1 cellular context compared by ENCODE assay signal in the genomic region with DNA sequence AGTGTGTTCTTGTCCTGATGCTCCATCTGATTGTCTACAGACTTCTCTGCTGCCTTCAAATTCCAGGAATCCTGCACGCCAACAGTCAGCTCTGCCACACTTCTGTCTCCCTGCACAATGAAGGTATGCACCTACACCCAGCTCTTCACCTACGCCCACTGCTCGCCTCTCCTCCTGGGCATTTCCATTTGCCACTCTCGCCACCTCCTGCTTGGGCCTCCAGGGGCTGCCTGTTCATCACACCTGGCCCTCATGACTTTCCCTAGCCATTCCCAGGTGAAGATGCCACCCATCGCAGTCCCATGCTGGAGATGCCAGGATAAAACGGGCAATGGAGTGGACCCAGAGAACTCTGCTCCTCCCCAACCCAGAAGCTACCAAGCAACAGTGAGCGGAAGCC.
TF ChIP-seq lines count a peak whose summit lies in the region.

No MANE protein-coding gene starts in this region.

TF ChIP-seq in H1, 55 proteins besides CTCF, POLR2A, EP300 and RAD21:
- no peak for TF ChIP-seq TEAD4 (IDR thresholded peaks at IDR 0.05; ENCODE audit: low read depth, low read length)
- no peak for TF ChIP-seq KDM4A (IDR thresholded peaks at IDR 0.05; ENCODE audit: low read depth, low read length, severe bottlenecking)
- no peak for TF ChIP-seq POU5F1 (IDR thresholded peaks at IDR 0.05; ENCODE audit: low read depth, low read length)
- no peak for TF ChIP-seq TAF1 (IDR thresholded peaks at IDR 0.05; ENCODE audit: low read depth, low read length)
- TF ChIP-seq SP1 (IDR thresholded peaks at IDR 0.05; ENCODE audit: low read depth, low read length): no peak
- TF ChIP-seq SIX5 (IDR thresholded peaks at IDR 0.05; ENCODE audit: low read depth, low read length): no peak
- TF ChIP-seq POLR2AphosphoS5 (IDR thresholded peaks at IDR 0.05; ENCODE audit: low read depth, low read length): no peak
- TF ChIP-seq BRCA1 (IDR thresholded peaks at IDR 0.05; ENCODE audit: low read depth, low read length): no peak
- no peak for TF ChIP-seq EGR1 (IDR thresholded peaks at IDR 0.05; ENCODE audit: borderline replicate concordance, low read depth, low read length)
- no peak for TF ChIP-seq SUZ12 (IDR thresholded peaks at IDR 0.05; ENCODE audit: low read length)
